ENCODE assay signal across 1 cellular context in the genomic region with DNA sequence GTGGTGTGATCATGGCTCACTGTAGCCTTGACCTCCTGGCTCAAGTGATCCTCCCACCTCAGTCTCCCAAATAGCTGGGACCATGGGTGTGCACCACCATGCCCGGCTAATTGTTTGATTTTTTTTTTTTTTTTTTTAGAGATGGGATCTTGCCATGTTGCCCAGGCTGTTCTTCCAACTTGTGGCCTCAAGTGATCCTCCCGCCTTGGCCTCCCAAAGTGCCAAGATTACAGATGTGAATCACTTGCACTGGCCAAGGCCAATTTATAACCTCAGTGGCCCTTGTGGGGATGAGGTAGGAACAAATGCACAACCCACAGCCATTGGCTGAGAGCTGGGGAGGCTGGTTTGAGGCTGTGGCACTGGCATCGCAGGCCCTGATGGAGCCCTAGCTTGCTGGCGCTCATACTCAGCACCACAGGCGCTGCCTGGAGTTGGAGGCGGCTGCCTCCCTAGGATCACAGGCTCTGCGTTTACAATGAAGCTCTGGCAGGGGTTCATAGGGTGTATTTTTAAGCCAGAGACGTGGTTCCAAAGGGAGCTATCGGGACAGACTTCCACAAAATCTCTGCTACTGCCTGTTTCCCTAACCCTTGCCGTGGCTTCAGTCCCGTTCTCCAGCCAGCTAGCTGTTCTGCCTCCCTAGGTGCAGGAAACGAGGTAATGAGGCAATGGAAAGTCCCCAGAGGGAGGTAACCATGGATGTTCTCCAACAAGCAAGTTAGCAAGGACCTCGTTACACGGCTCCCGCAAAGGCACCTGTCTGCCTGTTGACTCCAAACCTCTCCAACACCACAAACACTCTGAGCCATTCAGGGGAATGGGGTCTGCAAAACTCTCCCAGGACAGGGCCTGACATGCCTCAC.
A peak's percentile ranks its signal among the peaks of the same experiment; 100 is the strongest.
TF ChIP-seq lines count a peak whose summit lies in the region.

No MANE protein-coding gene starts in this region.

TF ChIP-seq in HEK293, 187 proteins besides CTCF, POLR2A, EP300 and RAD21 (continued from another document):
- TF ChIP-seq, protein P1, sequence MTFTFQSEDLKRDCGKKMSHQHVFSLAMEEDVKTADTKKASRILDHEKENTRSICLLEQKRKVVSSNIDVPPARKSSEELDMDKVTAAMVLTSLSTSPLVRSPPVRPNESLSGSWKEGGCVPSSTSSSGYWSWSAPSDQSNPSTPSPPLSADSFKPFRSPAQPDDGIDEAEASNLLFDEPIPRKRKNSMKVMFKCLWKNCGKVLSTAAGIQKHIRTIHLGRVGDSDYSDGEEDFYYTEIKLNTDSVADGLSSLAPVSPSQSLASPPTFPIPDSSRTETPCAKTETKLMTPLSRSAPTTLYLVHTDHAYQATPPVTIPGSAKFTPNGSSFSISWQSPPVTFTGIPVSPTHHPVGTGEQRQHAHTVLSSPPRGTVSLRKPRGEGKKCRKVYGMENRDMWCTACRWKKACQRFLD (tag by site-specific recombination; IDR thresholded peaks at IDR 0.05), result no peak
- TF ChIP-seq RBAK (tag by site-specific recombination; IDR thresholded peaks at IDR 0.05), result no peak
- TF ChIP-seq, protein P2, sequence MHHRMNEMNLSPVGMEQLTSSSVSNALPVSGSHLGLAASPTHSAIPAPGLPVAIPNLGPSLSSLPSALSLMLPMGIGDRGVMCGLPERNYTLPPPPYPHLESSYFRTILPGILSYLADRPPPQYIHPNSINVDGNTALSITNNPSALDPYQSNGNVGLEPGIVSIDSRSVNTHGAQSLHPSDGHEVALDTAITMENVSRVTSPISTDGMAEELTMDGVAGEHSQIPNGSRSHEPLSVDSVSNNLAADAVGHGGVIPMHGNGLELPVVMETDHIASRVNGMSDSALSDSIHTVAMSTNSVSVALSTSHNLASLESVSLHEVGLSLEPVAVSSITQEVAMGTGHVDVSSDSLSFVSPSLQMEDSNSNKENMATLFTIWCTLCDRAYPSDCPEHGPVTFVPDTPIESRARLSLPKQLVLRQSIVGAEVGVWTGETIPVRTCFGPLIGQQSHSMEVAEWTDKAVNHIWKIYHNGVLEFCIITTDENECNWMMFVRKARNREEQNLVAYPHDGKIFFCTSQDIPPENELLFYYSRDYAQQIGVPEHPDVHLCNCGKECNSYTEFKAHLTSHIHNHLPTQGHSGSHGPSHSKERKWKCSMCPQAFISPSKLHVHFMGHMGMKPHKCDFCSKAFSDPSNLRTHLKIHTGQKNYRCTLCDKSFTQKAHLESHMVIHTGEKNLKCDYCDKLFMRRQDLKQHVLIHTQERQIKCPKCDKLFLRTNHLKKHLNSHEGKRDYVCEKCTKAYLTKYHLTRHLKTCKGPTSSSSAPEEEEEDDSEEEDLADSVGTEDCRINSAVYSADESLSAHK (tag by site-specific recombination; IDR thresholded peaks at IDR 0.05), result 0 out of 2 replicates have a peak, but pooled peaks have one; percentile 6
- peak; percentile 72; the same call in 1 of the 2 replicates for TF ChIP-seq ZNF121 (tag by site-specific recombination; IDR thresholded peaks at IDR 0.05)
- TF ChIP-seq ZNF792 (tag by site-specific recombination; IDR thresholded peaks at IDR 0.05), result no peak
- TF ChIP-seq PRDM1 (tag by site-specific recombination; IDR thresholded peaks at IDR 0.05), result no peak
- TF ChIP-seq ZSCAN16 (tag by site-specific recombination; IDR thresholded peaks at IDR 0.05), result no peak
- TF ChIP-seq ZNF174 (tag by site-specific recombination; IDR thresholded peaks at IDR 0.05), result no peak
- no peak for TF ChIP-seq IKZF3 (tag by site-specific recombination; IDR thresholded peaks at IDR 0.05)
- no peak for TF ChIP-seq ZNF404 (tag by site-specific recombination; IDR thresholded peaks at IDR 0.05)
- TF ChIP-seq, protein P3, sequence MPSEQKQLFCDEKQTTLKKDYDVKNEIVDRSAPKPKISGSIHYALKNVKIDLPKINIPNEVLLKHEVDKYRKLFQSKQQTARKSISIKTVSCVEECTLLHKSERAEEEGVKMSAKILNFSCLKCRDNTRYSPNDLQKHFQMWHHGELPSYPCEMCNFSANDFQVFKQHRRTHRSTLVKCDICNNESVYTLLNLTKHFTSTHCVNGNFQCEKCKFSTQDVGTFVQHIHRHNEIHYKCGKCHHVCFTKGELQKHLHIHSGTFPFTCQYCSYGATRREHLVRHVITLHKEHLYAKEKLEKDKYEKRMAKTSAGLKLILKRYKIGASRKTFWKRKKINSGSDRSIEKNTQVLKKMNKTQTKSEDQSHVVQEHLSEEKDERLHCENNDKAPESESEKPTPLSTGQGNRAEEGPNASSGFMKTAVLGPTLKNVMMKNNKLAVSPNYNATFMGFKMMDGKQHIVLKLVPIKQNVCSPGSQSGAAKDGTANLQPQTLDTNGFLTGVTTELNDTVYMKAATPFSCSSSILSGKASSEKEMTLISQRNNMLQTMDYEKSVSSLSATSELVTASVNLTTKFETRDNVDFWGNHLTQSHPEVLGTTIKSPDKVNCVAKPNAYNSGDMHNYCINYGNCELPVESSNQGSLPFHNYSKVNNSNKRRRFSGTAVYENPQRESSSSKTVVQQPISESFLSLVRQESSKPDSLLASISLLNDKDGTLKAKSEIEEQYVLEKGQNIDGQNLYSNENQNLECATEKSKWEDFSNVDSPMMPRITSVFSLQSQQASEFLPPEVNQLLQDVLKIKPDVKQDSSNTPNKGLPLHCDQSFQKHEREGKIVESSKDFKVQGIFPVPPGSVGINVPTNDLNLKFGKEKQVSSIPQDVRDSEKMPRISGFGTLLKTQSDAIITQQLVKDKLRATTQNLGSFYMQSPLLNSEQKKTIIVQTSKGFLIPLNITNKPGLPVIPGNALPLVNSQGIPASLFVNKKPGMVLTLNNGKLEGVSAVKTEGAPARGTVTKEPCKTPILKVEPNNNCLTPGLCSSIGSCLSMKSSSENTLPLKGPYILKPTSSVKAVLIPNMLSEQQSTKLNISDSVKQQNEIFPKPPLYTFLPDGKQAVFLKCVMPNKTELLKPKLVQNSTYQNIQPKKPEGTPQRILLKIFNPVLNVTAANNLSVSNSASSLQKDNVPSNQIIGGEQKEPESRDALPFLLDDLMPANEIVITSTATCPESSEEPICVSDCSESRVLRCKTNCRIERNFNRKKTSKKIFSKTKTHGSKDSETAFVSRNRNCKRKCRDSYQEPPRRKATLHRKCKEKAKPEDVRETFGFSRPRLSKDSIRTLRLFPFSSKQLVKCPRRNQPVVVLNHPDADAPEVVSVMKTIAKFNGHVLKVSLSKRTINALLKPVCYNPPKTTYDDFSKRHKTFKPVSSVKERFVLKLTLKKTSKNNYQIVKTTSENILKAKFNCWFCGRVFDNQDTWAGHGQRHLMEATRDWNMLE (tag by site-specific recombination; conservative IDR thresholded peaks at IDR 0.05; ENCODE audit: low read depth), result no peak
- TF ChIP-seq, protein P4, sequence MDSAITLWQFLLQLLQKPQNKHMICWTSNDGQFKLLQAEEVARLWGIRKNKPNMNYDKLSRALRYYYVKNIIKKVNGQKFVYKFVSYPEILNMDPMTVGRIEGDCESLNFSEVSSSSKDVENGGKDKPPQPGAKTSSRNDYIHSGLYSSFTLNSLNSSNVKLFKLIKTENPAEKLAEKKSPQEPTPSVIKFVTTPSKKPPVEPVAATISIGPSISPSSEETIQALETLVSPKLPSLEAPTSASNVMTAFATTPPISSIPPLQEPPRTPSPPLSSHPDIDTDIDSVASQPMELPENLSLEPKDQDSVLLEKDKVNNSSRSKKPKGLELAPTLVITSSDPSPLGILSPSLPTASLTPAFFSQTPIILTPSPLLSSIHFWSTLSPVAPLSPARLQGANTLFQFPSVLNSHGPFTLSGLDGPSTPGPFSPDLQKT (IDR thresholded peaks at IDR 0.05; ENCODE audit: borderline replicate concordance, low read depth, low read length), result no peak
- TF ChIP-seq, protein P5, sequence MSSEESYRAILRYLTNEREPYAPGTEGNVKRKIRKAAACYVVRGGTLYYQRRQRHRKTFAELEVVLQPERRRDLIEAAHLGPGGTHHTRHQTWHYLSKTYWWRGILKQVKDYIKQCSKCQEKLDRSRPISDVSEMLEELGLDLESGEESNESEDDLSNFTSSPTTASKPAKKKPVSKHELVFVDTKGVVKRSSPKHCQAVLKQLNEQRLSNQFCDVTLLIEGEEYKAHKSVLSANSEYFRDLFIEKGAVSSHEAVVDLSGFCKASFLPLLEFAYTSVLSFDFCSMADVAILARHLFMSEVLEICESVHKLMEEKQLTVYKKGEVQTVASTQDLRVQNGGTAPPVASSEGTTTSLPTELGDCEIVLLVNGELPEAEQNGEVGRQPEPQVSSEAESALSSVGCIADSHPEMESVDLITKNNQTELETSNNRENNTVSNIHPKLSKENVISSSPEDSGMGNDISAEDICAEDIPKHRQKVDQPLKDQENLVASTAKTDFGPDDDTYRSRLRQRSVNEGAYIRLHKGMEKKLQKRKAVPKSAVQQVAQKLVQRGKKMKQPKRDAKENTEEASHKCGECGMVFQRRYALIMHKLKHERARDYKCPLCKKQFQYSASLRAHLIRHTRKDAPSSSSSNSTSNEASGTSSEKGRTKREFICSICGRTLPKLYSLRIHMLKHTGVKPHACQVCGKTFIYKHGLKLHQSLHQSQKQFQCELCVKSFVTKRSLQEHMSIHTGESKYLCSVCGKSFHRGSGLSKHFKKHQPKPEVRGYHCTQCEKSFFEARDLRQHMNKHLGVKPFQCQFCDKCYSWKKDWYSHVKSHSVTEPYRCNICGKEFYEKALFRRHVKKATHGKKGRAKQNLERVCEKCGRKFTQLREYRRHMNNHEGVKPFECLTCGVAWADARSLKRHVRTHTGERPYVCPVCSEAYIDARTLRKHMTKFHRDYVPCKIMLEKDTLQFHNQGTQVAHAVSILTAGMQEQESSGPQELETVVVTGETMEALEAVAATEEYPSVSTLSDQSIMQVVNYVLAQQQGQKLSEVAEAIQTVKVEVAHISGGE (tag by site-specific recombination; conservative IDR thresholded peaks at IDR 0.05; ENCODE audit: low read depth), result no peak
- TF ChIP-seq HOXD13 (CRISPR knock-in tag; IDR thresholded peaks at IDR 0.05; ENCODE audit: borderline replicate concordance), result no peak
- TF ChIP-seq, protein P6, sequence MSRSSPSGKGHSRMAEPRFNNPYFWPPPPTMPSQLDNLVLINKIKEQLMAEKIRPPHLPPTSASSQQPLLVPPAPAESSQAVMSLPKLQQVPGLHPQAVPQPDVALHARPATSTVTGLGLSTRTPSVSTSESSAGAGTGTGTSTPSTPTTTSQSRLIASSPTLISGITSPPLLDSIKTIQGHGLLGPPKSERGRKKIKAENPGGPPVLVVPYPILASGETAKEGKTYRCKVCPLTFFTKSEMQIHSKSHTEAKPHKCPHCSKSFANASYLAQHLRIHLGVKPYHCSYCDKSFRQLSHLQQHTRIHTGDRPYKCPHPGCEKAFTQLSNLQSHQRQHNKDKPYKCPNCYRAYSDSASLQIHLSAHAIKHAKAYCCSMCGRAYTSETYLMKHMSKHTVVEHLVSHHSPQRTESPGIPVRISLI (tag by site-specific recombination; IDR thresholded peaks at IDR 0.05), result 0 out of 2 replicates have a peak, but pooled peaks have one; percentile 25
- TF ChIP-seq ZIC2 (tag by site-specific recombination; IDR thresholded peaks at IDR 0.05), result 0 out of 2 replicates have a peak, but pooled peaks have one; percentile 18
- TF ChIP-seq EGR2 (tag by site-specific recombination; IDR thresholded peaks at IDR 0.05; ENCODE audit: low read depth), result no peak
- TF ChIP-seq ZNF670 (tag by site-specific recombination; IDR thresholded peaks at IDR 0.05; ENCODE audit: low read depth), result no peak
- peak; percentile 41; the same call in 1 of the 2 replicates for TF ChIP-seq GLIS1 (tag by site-specific recombination; IDR thresholded peaks at IDR 0.05)
- no peak for TF ChIP-seq SP7 (tag by site-specific recombination; IDR thresholded peaks at IDR 0.05)
- no peak for TF ChIP-seq ZNF544 (tag by site-specific recombination; IDR thresholded peaks at IDR 0.05)
- no peak for TF ChIP-seq ZXDB (tag by site-specific recombination; IDR thresholded peaks at IDR 0.05)
- TF ChIP-seq, protein P7, sequence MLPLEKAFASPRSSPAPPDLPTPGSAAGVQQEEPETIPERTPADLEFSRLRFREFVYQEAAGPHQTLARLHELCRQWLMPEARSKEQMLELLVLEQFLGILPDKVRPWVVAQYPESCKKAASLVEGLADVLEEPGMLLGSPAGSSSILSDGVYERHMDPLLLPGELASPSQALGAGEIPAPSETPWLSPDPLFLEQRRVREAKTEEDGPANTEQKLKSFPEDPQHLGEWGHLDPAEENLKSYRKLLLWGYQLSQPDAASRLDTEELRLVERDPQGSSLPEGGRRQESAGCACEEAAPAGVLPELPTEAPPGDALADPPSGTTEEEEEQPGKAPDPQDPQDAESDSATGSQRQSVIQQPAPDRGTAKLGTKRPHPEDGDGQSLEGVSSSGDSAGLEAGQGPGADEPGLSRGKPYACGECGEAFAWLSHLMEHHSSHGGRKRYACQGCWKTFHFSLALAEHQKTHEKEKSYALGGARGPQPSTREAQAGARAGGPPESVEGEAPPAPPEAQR (tag by site-specific recombination; IDR thresholded peaks at IDR 0.05), result no peak
- no peak for TF ChIP-seq ZNF274 (IDR thresholded peaks at IDR 0.05; ENCODE audit: low read length)
- TF ChIP-seq ZNF274 (tag by site-specific recombination; IDR thresholded peaks at IDR 0.05; ENCODE audit: borderline replicate concordance), result no peak
- peak; percentile 66 for TF ChIP-seq ZNF600 (tag by site-specific recombination; IDR thresholded peaks at IDR 0.05)
- TF ChIP-seq ZNF426 (tag by site-specific recombination; IDR thresholded peaks at IDR 0.05), result no peak
- TF ChIP-seq ZNF777 (tag by site-specific recombination; IDR thresholded peaks at IDR 0.05; ENCODE audit: borderline replicate concordance), result no peak
- TF ChIP-seq ZNF341 (tag by site-specific recombination; IDR thresholded peaks at IDR 0.05; ENCODE audit: low read depth), result peak; percentile 46
- TF ChIP-seq ZNF654 (tag by site-specific recombination; IDR thresholded peaks at IDR 0.05; ENCODE audit: low read depth), result no peak
- no peak for TF ChIP-seq HOXC10 (CRISPR knock-in tag; IDR thresholded peaks at IDR 0.05)
- TF ChIP-seq ZFHX2 (tag by site-specific recombination; conservative IDR thresholded peaks at IDR 0.05), result no peak
TF ChIP-seq in HEK293: peak in this region for 8.
